In genomic region chr1:226066415-226067077, GRCh38 we compare ENCODE assay signal across 12 cellular contexts. TPM values are rescaled to one million over a fixed set of nuclear protein-coding genes. Genes with fewer than 3 reads are reported as not detected.
DNase-seq lines count a peak whose midpoint lies in the region; ATAC-seq and TF ChIP-seq lines count a peak whose summit lies in the region.
"Had no signal": no experiment of that assay in that cellular context is flagged by ENCODE, and none has a peak within 500 bp of the region (broad histone marks: within the 10 kb centered on the region; RNA-seq: fewer than 3 reads in every experiment).

No MANE protein-coding gene starts in this region.

- TF ChIP-seq CTCF in CD8-positive, alpha-beta T cell (IDR thresholded peaks at IDR 0.05) = no peak
- no peak for TF ChIP-seq CTCF in brain (conservative IDR thresholded peaks at IDR 0.05)
- TF ChIP-seq CTCF in natural killer cell (IDR thresholded peaks at IDR 0.05) = no peak

- H3K4me1 Mint-ChIP-seq in CD8-positive, alpha-beta T cell (ENCODE audit: low read depth) = peaks cover 58% of the 10 kb centered on the region
- H3K4me1 Mint-ChIP-seq in brain = peaks cover 60% of the 10 kb centered on the region
- H3K4me1 Mint-ChIP-seq in natural killer cell = peaks cover 69 to 73% of the 10 kb centered on the region in 2 donors

- H3K9me3 ChIP-seq in CD8-positive, alpha-beta T cell (ENCODE audit: low read length) = no peaks in the 10 kb centered on the region
- H3K9me3 ChIP-seq: spleen had no signal

- intact Hi-C loops in CD8-positive, alpha-beta T cell (cut with DNase I, micrococcal nuclease) = loop anchor here in 1 of 2 experiments (10.0 kb wide), 1 partner anchor 668 kb away; the partner anchor contains the start of gene ITPKB
- intact Hi-C loops in natural killer cell (cut with micrococcal nuclease) = loop anchor here (5.0 kb wide), 1 partner anchor 131 kb away; no protein-coding TSS in a partner anchor
- intact Hi-C loops in left ventricle myocardium superior (cut with micrococcal nuclease) = loop anchor here (5.0 kb wide), 1 partner anchor 56 kb away; no protein-coding TSS in a partner anchor

- H3K4me1 ChIP-seq in CD8-positive, alpha-beta T cell (ENCODE audit: insufficient read depth, low read length) = peaks cover 59% of the 10 kb centered on the region

- H3K36me3 ChIP-seq in CD8-positive, alpha-beta T cell (ENCODE audit: insufficient read depth, low read length) = peaks cover 42% of the 10 kb centered on the region

- ATAC-seq in CD8-positive, alpha-beta T cell = no peak
- ATAC-seq in natural killer cell (no peak), left ventricle myocardium superior (no peak), GM21786 (IDR thresholded peaks at IDR 0.05; ENCODE audit: unreplicated experiment) (no peak)
- ATAC-seq: left colon had no signal

- no peaks in the 10 kb centered on the region for H3K9me3 Mint-ChIP-seq in CD8-positive, alpha-beta T cell
- H3K9me3 Mint-ChIP-seq in brain = peaks cover 0 to 10% (median 0%) of the 10 kb centered on the region in 5 experiments
- no peaks in the 10 kb centered on the region for H3K9me3 Mint-ChIP-seq in natural killer cell

- H3K36me3 Mint-ChIP-seq in CD8-positive, alpha-beta T cell = peaks cover 63% of the 10 kb centered on the region
- peaks cover 64% of the 10 kb centered on the region for H3K36me3 Mint-ChIP-seq in brain
- peaks cover 31% of the 10 kb centered on the region for H3K36me3 Mint-ChIP-seq in natural killer cell

- no peaks in the 10 kb centered on the region for H3K27me3 ChIP-seq in CD8-positive, alpha-beta T cell (ENCODE audit: insufficient read depth, low read length)
- H3K27me3 ChIP-seq: spleen had no signal

- H3K4me3 ChIP-seq in CD8-positive, alpha-beta T cell (ENCODE audit: low read depth, low read length) = no peak overlapping the region

- H3K27ac Mint-ChIP-seq in CD8-positive, alpha-beta T cell = peak overlapping the region; percentile 81
- peak overlapping the region in 4 of 5 experiments; percentile 2 to 100 (median 16) for H3K27ac Mint-ChIP-seq in brain
- peak overlapping the region; percentile 81 to 99 for H3K27ac Mint-ChIP-seq in natural killer cell

- POLR2A ChIA-PET in CD8-positive, alpha-beta T cell (lab: Charles Lee) = interaction anchor here (0.5 to 2.9 kb wide), 7 partner anchors 9 to 67 kb away, joined by 3 to 12 read pairs (median 4); partner anchors contain the start of gene SDE2
- POLR2A ChIA-PET in HEK293T (lab: Yijun Ruan, JAX) = interaction anchor here (2.3 to 3.5 kb wide), 3 partner anchors 17 to 67 kb away, joined by 12 to 13 read pairs (median 13); partner anchors contain the start of gene SDE2

- H3K27me3 Mint-ChIP-seq in CD8-positive, alpha-beta T cell (ENCODE audit: low read depth) = no peaks in the 10 kb centered on the region
- peaks cover 21% of the 10 kb centered on the region for H3K27me3 Mint-ChIP-seq in brain
- H3K27me3 Mint-ChIP-seq in natural killer cell (ENCODE audit: low read depth in 2 of 2) = no peaks in the 10 kb centered on the region

- no peak for DNase-seq in CD8-positive, alpha-beta T cell
- no peak for DNase-seq in HEK293T (ENCODE audit: extremely low spot score)
- no peak for DNase-seq in natural killer cell
- no peak for DNase-seq in SHP77 (lab: John Stamatoyannopoulos, UW)
- no peak for DNase-seq in left ventricle myocardium superior
- DNase-seq: activated gamma-delta T cell, KBM-7, left colon, NCI-H510A treated with DMSO at 0.1 percent for 48 hours, spleen had no signal

- H3K27ac ChIP-seq in CD8-positive, alpha-beta T cell (ENCODE audit: low read depth, low read length) = no peak overlapping the region
- H3K27ac ChIP-seq: spleen had no signal

- peak overlapping the region; percentile 86 for H3K4me3 Mint-ChIP-seq in CD8-positive, alpha-beta T cell
- peak overlapping the region; percentile 87 to 100 (median 95) for H3K4me3 Mint-ChIP-seq in brain
- H3K4me3 Mint-ChIP-seq in natural killer cell = peak overlapping the region; percentile 93

- CTCF ChIA-PET in CD8-positive, alpha-beta T cell (lab: Charles Lee) = interaction anchor here (1.1 to 3.9 kb wide), 7 partner anchors 11 to 80 kb away, joined by 3 to 55 read pairs (median 4); no protein-coding TSS in a partner anchor
- CTCF ChIA-PET in HEK293T (lab: Yijun Ruan, JAX) = no interaction called here

TF ChIP-seq in HEK293T, 16 proteins besides CTCF, POLR2A, EP300 and RAD21:
- peak; percentile 51; the same call in 1 of the 2 replicates for TF ChIP-seq HDGF (IDR thresholded peaks at IDR 0.05; ENCODE audit: borderline replicate concordance)
- no peak for TF ChIP-seq CTBP1 (IDR thresholded peaks at IDR 0.05; ENCODE audit: borderline replicate concordance)

RNA-seq across cellular contexts. Expression of gene H3-3A, which starts 4.0 kb away (rescaled TPM):
- total RNA-seq in CD8-positive, alpha-beta T cell = 100 to 1,000 TPM; 439 to 447 TPM
- 1,542 TPM for polyA plus RNA-seq in brain (ENCODE audit: insufficient read depth, low read depth, low replicate concordance)
- total RNA-seq in natural killer cell (100 to 1,000 TPM; 490 to 616 (median 522) TPM), left ventricle myocardium superior (345 TPM)

Comparison
In these comparisons a context has a peak if more than half of its experiments do, and no peak if none do; other contexts are left out.
1. H3K27ac Mint-ChIP-seq: peak in every context shown above with its lines; median percentile 90 in natural killer cell; 81 in CD8-positive, alpha-beta T cell; 16 in brain.